Comparison of ENCODE assay signal across 11 cellular contexts in the genomic region with DNA sequence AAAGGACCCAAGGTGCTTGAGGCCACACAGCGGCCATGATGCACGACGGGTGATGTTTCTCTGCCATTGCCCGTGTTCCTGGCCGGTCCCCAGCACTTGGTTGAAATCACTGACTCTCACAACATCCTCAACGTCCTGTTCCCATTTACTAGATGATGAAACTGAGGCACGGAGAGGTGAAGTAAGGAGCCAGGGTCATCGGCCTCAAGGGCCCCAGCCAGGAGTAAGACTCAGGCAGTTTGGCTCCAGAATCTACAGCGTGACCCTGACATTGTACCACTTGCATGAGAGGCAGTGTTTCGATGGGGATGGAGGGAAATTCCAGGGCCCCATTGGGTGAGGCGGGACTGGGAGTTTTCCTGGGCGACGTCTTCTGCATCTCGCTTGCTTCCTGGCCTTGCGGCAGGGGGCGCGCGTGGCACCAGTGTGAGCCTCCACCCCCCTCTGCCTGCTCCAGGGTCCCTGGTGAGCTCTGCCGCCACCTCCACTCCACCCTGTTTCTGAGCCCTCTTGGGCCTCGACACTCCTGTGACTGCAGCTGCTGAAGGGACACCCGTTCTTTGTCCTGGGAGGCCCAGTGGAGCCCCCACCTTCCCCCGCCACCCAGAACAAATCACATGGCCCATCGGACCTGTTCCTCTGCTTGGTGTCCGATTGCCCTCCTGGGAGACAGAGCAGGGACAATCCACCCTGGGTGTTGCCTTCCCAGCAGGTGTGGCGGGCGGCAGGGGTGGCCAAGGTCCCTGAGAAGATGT.
DNase-seq lines count a peak whose midpoint lies in the region; ATAC-seq and TF ChIP-seq lines count a peak whose summit lies in the region.
"Had no signal": no experiment of that assay in that cellular context is flagged by ENCODE, and none has a peak within 500 bp of the region (broad histone marks: within the 10 kb centered on the region; RNA-seq: fewer than 3 reads in every experiment).

No MANE protein-coding gene starts in this region.

- H3K27me3 ChIP-seq in DOHH2 (ENCODE audit: control insufficient read depth, low read length): 0 out of 2 replicates have a peak, but pooled peaks cover 3% of the 10 kb centered on the region

- in situ Hi-C loops in astrocyte of the cerebellum (cut with HindIII; ENCODE audit: low sequenced_read_pairs): no loop called here

- peaks cover 16% of the 10 kb centered on the region for H3K4me1 ChIP-seq in DOHH2 (ENCODE audit: control insufficient read depth, low read length)

- peaks cover 80% of the 10 kb centered on the region for H3K4me1 Mint-ChIP-seq in nephron progenitor cell

- H3K36me3 ChIP-seq in DOHH2 (ENCODE audit: control insufficient read depth, low read length): no peaks in the 10 kb centered on the region

- H3K4me3 ChIP-seq in DOHH2 (ENCODE audit: low read length) (0 out of 2 replicates have a peak overlapping the region, but pooled peaks have one; percentile 22), astrocyte of the cerebellum (ENCODE audit: low read depth, low read length) (no peak overlapping the region)

- no peaks in the 10 kb centered on the region for H3K36me3 Mint-ChIP-seq in nephron progenitor cell (ENCODE audit: low read depth)

- H3K27me3 Mint-ChIP-seq in nephron progenitor cell (ENCODE audit: low read depth, poor library complexity): peaks cover 28% of the 10 kb centered on the region

- no peaks in the 10 kb centered on the region for H4K20me1 ChIP-seq in DOHH2 (ENCODE audit: control insufficient read depth, insufficient read depth, low read depth, low read length)

- H3F3A ChIP-seq in DOHH2 (ENCODE audit: control insufficient read depth, insufficient read depth): no peaks in the 10 kb centered on the region

- H3K27ac Mint-ChIP-seq in nephron progenitor cell: no peak overlapping the region
- H3K27ac Mint-ChIP-seq: activated T-helper 2 cell treated with anti-CD3 and anti-CD28 coated beads, Interferon-gamma antibody, Interleukin-2, Interleukin-4, amounts not matched to agents 10 μg/mL and 5 μg/mL and 100 μg/mL, durations not matched to agents 14 hours and 24 hours and 36 hours had no signal

- ATAC-seq in GM21447 (IDR thresholded peaks at IDR 0.05; ENCODE audit: unreplicated experiment) (no peak), GM18519 (IDR thresholded peaks at IDR 0.05; ENCODE audit: low FRiP score, unreplicated experiment) (no peak), GM18873 (IDR thresholded peaks at IDR 0.05; ENCODE audit: low FRiP score, unreplicated experiment) (no peak)

- H3K27ac ChIP-seq in DOHH2 (ENCODE audit: low read depth, low read length): no peak overlapping the region

- TF ChIP-seq EP300 in Ishikawa (IDR thresholded peaks at IDR 0.05; ENCODE audit: borderline replicate concordance): no peak; the same call in 1 of the 2 replicates

- TF ChIP-seq CTCF in DOHH2 (IDR thresholded peaks at IDR 0.05; ENCODE audit: low read depth, low read length, poor library complexity, severe bottlenecking): peak; percentile 50
- peak; percentile 26 for TF ChIP-seq CTCF in astrocyte of the cerebellum (IDR thresholded peaks at IDR 0.05; ENCODE audit: low read depth, low read length, missing control alignments)
- TF ChIP-seq CTCF in nephron progenitor cell (IDR thresholded peaks at IDR 0.05): peak; percentile 19

- TF ChIP-seq RAD21 in Ishikawa (IDR thresholded peaks at IDR 0.05; ENCODE audit: low read depth): peak; percentile 75

- H3K4me3 Mint-ChIP-seq in nephron progenitor cell: no peak overlapping the region

- H3K9me3 Mint-ChIP-seq in nephron progenitor cell: no peaks in the 10 kb centered on the region
- H3K9me3 Mint-ChIP-seq: activated T-helper 2 cell treated with anti-CD3 and anti-CD28 coated beads, Interferon-gamma antibody, Interleukin-2, Interleukin-4, amounts not matched to agents 10 μg/mL and 5 μg/mL and 100 μg/mL, durations not matched to agents 14 hours and 24 hours and 36 hours had no signal

- DNase-seq in astrocyte of the cerebellum (ENCODE audit: low read depth): no peak
- DNase-seq in nephron progenitor cell: peak; percentile 47
- DNase-seq in kidney tubule cell (ENCODE audit: low spot score): no peak
- DNase-seq: hippocampal formation, NCI-H446 treated with DMSO at 0.1 percent for 48 hours had no signal

- peak overlapping the region; percentile 55 for H3K4me2 ChIP-seq in DOHH2 (ENCODE audit: low read length)

- no peaks in the 10 kb centered on the region for H3K9me2 ChIP-seq in DOHH2 (replicated peaks; ENCODE audit: control insufficient read depth, low read length)

- no peaks in the 10 kb centered on the region for H3K79me2 ChIP-seq in DOHH2 (ENCODE audit: control insufficient read depth, low read length)

- no peaks in the 10 kb centered on the region for H3K9me3 ChIP-seq in DOHH2 (ENCODE audit: control insufficient read depth, insufficient read depth, low read length)

TF ChIP-seq in Ishikawa, 13 proteins besides CTCF, POLR2A, EP300 and RAD21:
- TF ChIP-seq TEAD4 (IDR thresholded peaks at IDR 0.05): 0 out of 2 replicates have a peak, but pooled peaks have one; percentile 31
- no peak for TF ChIP-seq ZBTB7A (IDR thresholded peaks at IDR 0.05; ENCODE audit: low read depth)
- TF ChIP-seq TCF12 (IDR thresholded peaks at IDR 0.05; ENCODE audit: low read depth): no peak
- no peak for TF ChIP-seq YY1 (IDR thresholded peaks at IDR 0.05; ENCODE audit: low read depth)
- TF ChIP-seq, protein P1, sequence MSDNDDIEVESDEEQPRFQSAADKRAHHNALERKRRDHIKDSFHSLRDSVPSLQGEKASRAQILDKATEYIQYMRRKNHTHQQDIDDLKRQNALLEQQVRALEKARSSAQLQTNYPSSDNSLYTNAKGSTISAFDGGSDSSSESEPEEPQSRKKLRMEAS (IDR thresholded peaks at IDR 0.05): no peak; the same call in none of the 2 replicates
- no peak for TF ChIP-seq CEBPB (IDR thresholded peaks at IDR 0.05)
- no peak for TF ChIP-seq EGR1 (IDR thresholded peaks at IDR 0.05)
- TF ChIP-seq, protein P2, sequence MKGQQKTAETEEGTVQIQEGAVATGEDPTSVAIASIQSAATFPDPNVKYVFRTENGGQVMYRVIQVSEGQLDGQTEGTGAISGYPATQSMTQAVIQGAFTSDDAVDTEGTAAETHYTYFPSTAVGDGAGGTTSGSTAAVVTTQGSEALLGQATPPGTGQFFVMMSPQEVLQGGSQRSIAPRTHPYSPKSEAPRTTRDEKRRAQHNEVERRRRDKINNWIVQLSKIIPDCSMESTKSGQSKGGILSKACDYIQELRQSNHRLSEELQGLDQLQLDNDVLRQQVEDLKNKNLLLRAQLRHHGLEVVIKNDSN (IDR thresholded peaks at IDR 0.05): peak; percentile 78
